ENCODE assay signal across 8 cellular contexts in genomic region chr12:59149995-59150642, GRCh38.
DNase-seq lines count a peak whose midpoint lies in the region; ATAC-seq and TF ChIP-seq lines count a peak whose summit lies in the region.

No MANE protein-coding gene starts in this region.

- H3K27me3 Mint-ChIP-seq in Caco-2 (ENCODE audit: insufficient read depth, unreplicated experiment): no peaks in the 10 kb centered on the region
- H3K27me3 Mint-ChIP-seq in T-helper 2 cell treated with Interferon-gamma antibody and Interleukin-4, amounts not matched to agents 5 μg/mL and 100 μg/mL, for 36 hours (ENCODE audit: low read depth): no peaks in the 10 kb centered on the region

- H3K9me3 ChIP-seq in Caco-2 (no peaks in the 10 kb centered on the region), ovary (no peaks in the 10 kb centered on the region)

- CTCF ChIA-PET in Caco-2 (lab: Charles Lee): interaction anchor here (1.0 kb wide), 1 partner anchor 609 kb away, joined by 4 read pairs; no protein-coding TSS in a partner anchor

- H3K27me3 ChIP-seq in Caco-2 (replicated peaks; ENCODE audit: control insufficient read depth, insufficient read depth, low read length) (no peaks in the 10 kb centered on the region), ovary (no peaks in the 10 kb centered on the region)

- no peaks in the 10 kb centered on the region for H3K36me3 Mint-ChIP-seq in Caco-2 (ENCODE audit: insufficient read depth, unreplicated experiment)
- H3K36me3 Mint-ChIP-seq in T-helper 2 cell treated with Interferon-gamma antibody and Interleukin-4, amounts not matched to agents 5 μg/mL and 100 μg/mL, for 36 hours (ENCODE audit: low read depth): no peaks in the 10 kb centered on the region

- peaks cover 17% of the 10 kb centered on the region for H3K4me1 Mint-ChIP-seq in Caco-2 (ENCODE audit: low read depth, unreplicated experiment)
- H3K4me1 Mint-ChIP-seq in T-helper 2 cell treated with Interferon-gamma antibody and Interleukin-4, amounts not matched to agents 5 μg/mL and 100 μg/mL, for 36 hours (ENCODE audit: low read depth): no peaks in the 10 kb centered on the region

- POLR2A ChIA-PET in Caco-2 (lab: Charles Lee): no interaction called here

- H3K27ac Mint-ChIP-seq in Caco-2 (ENCODE audit: unreplicated experiment): no peak overlapping the region
- no peak overlapping the region for H3K27ac Mint-ChIP-seq in T-helper 2 cell treated with Interferon-gamma antibody and Interleukin-4, amounts not matched to agents 5 μg/mL and 100 μg/mL, for 36 hours

- peak in 1 of 2 experiments; percentile 67 for DNase-seq in Caco-2
- peak; percentile 93 for DNase-seq in NCI-H2029 (lab: John Stamatoyannopoulos, UW)
- peak; percentile 4 for DNase-seq in T-helper 2 cell treated with Interferon-gamma antibody and Interleukin-4, amounts not matched to agents 5 μg/mL and 100 μg/mL, for 36 hours (ENCODE audit: low spot score)
- DNase-seq in fibroblast of the conjunctiva (ENCODE audit: low read depth): peak; percentile 80
- DNase-seq in ovary: no peak
- no peak for DNase-seq in activated naive CD4-positive, alpha-beta T cell treated with anti-CD3 and anti-CD28 coated beads, Interleukin-2, amount 50 U/mL, for 16 hours

- no peak overlapping the region for H3K27ac ChIP-seq in ovary

- TF ChIP-seq CTCF in Caco-2 (IDR thresholded peaks at IDR 0.05; ENCODE audit: insufficient read depth in 1 of 2, low read depth in 1 of 2, low read length in 1 of 2, severe bottlenecking in 1 of 2, unreplicated experiment in 1 of 2) (peak; percentile 86 to 95), ovary (IDR thresholded peaks at IDR 0.05) (peak; percentile 54 to 99 (median 95))

- no TSS peak for BruUV-seq in Caco-2 (replicated peaks; lab: Mats Ljungman, UMichigan)

- no peaks in the 10 kb centered on the region for H3K36me3 ChIP-seq in Caco-2 (ENCODE audit: control insufficient read depth, insufficient read depth, low read length)
- H3K36me3 ChIP-seq in ovary: no peaks in the 10 kb centered on the region

- H3K9me3 Mint-ChIP-seq in Caco-2 (ENCODE audit: unreplicated experiment): peaks cover 10% of the 10 kb centered on the region
- H3K9me3 Mint-ChIP-seq in T-helper 2 cell treated with Interferon-gamma antibody and Interleukin-4, amounts not matched to agents 5 μg/mL and 100 μg/mL, for 36 hours: no peaks in the 10 kb centered on the region

- TF ChIP-seq POLR2A in ovary (IDR thresholded peaks at IDR 0.05): no peak

- no peak overlapping the region for H3K4me3 Mint-ChIP-seq in Caco-2 (ENCODE audit: unreplicated experiment)
- H3K4me3 Mint-ChIP-seq in T-helper 2 cell treated with Interferon-gamma antibody and Interleukin-4, amounts not matched to agents 5 μg/mL and 100 μg/mL, for 36 hours: no peak overlapping the region

- H3K4me1 ChIP-seq in Caco-2 (no peaks in the 10 kb centered on the region), ovary (ENCODE audit: insufficient read depth) (no peaks in the 10 kb centered on the region)

- TF ChIP-seq EP300 in ovary (IDR thresholded peaks at IDR 0.05): no peak

- H3K4me3 ChIP-seq in Caco-2 (ENCODE audit: low read depth, low read length) (no peak overlapping the region), ovary (no peak overlapping the region)

- WGBS in ovary, 3 donors: 46 to 50% (median 48%) methylated on average over 2 of the region's 2 CpGs

- intact Hi-C loops in Caco-2 (cut with micrococcal nuclease; ENCODE audit: unreplicated experiment): loop anchor here (1.0 to 10.0 kb wide), 4 partner anchors 37 to 973 kb away; partner anchors contain the start of gene LRIG3
- intact Hi-C loops in ovary (cut with DNase I): loop anchor here in 3 of 4 donors (5.0 to 10.0 kb wide), 5 partner anchors 33 to 805 kb away; no protein-coding TSS in a partner anchor

- ATAC-seq in GM19035 (IDR thresholded peaks at IDR 0.05; ENCODE audit: unreplicated experiment) (peak; percentile 100), HG03066 (IDR thresholded peaks at IDR 0.05; ENCODE audit: low read depth, unreplicated experiment) (peak; percentile 100)

Comparison
In these comparisons a context has a peak if more than half of its experiments do, and no peak if none do; other contexts are left out.
1. DNase-seq: peak in NCI-H2029 (single experiment), T-helper 2 cell treated with Interferon-gamma antibody and Interleukin-4, amounts not matched to agents 5 μg/mL and 100 μg/mL, for 36 hours (single experiment) and fibroblast of the conjunctiva (single experiment); none in ovary (0 of 5) and activated naive CD4-positive, alpha-beta T cell treated with anti-CD3 and anti-CD28 coated beads, Interleukin-2, amount 50 U/mL, for 16 hours (single experiment).